9 cellular contexts compared by ENCODE assay signal in genomic region chr2:30410217-30410616, GRCh38. TPM values are rescaled to one million over a fixed set of nuclear protein-coding genes. Genes with fewer than 3 reads are reported as not detected.
DNase-seq lines count a peak whose midpoint lies in the region; TF ChIP-seq lines count a peak whose summit lies in the region.
"Had no signal": no experiment of that assay in that cellular context is flagged by ENCODE, and none has a peak within 500 bp of the region (broad histone marks: within the 10 kb centered on the region; RNA-seq: fewer than 3 reads in every experiment).

No MANE protein-coding gene starts in this region.

- no peaks in the 10 kb centered on the region for H3K27me3 Mint-ChIP-seq in activated naive CD4-positive, alpha-beta T cell treated with anti-CD3 and anti-CD28 coated beads for 36 hours (ENCODE audit: low read depth)
- H3K27me3 Mint-ChIP-seq in stimulated activated naive CD8-positive, alpha-beta T cell treated with anti-CD3 and anti-CD28 coated beads, Interleukin-15, Interleukin-2, amounts not matched to agents 100 ng/mL and 50 ng/mL, for 24 hours, result no peaks in the 10 kb centered on the region

- H3K9me3 ChIP-seq in esophagus muscularis mucosa, result no peaks in the 10 kb centered on the region
- H3K9me3 ChIP-seq: Caco-2 had no signal

- H3K27me3 ChIP-seq in esophagus muscularis mucosa, result no peaks in the 10 kb centered on the region

- H3K4me1 Mint-ChIP-seq in activated naive CD4-positive, alpha-beta T cell treated with anti-CD3 and anti-CD28 coated beads for 36 hours (ENCODE audit: low read depth), result peaks cover 45% of the 10 kb centered on the region
- peaks cover 42% of the 10 kb centered on the region for H3K4me1 Mint-ChIP-seq in stimulated activated naive CD8-positive, alpha-beta T cell treated with anti-CD3 and anti-CD28 coated beads, Interleukin-15, Interleukin-2, amounts not matched to agents 100 ng/mL and 50 ng/mL, for 24 hours (ENCODE audit: low read depth)

- H3K27ac ChIP-seq in esophagus muscularis mucosa (replicated peaks in 1 of 4), result peak overlapping the region; percentile 69 to 87 (median 78)

- TF ChIP-seq CTCF in esophagus muscularis mucosa (IDR thresholded peaks at IDR 0.05), result no peak

- no peak for TF ChIP-seq POLR2A in esophagus muscularis mucosa (IDR thresholded peaks at IDR 0.05; ENCODE audit: low read depth)

- intact Hi-C loops in activated naive CD4-positive, alpha-beta T cell treated with anti-CD3 and anti-CD28 coated beads for 36 hours (cut with micrococcal nuclease), result loop anchor here (1.0 kb wide), 5 partner anchors 12 to 137 kb away; no protein-coding TSS in a partner anchor
- intact Hi-C loops in esophagus muscularis mucosa (cut with DNase I), result no loop called here

- no peak overlapping the region for H3K4me3 Mint-ChIP-seq in activated naive CD4-positive, alpha-beta T cell treated with anti-CD3 and anti-CD28 coated beads for 36 hours
- peak overlapping the region; percentile 0 for H3K4me3 Mint-ChIP-seq in stimulated activated naive CD8-positive, alpha-beta T cell treated with anti-CD3 and anti-CD28 coated beads, Interleukin-15, Interleukin-2, amounts not matched to agents 100 ng/mL and 50 ng/mL, for 24 hours

- CTCF ChIA-PET in activated naive CD4-positive, alpha-beta T cell treated with anti-CD3 and anti-CD28 coated beads for 36 hours (lab: Charles Lee), result interaction anchor here (0.7 to 1.5 kb wide), 3 partner anchors 10 to 170 kb away, joined by 3 to 4 read pairs (median 4); no protein-coding TSS in a partner anchor

- 34% methylated on average over 2 of the region's 2 CpGs for WGBS in esophagus muscularis mucosa

- no peaks in the 10 kb centered on the region for H3K9me3 Mint-ChIP-seq in activated naive CD4-positive, alpha-beta T cell treated with anti-CD3 and anti-CD28 coated beads for 36 hours
- H3K9me3 Mint-ChIP-seq in stimulated activated naive CD8-positive, alpha-beta T cell treated with anti-CD3 and anti-CD28 coated beads, Interleukin-15, Interleukin-2, amounts not matched to agents 100 ng/mL and 50 ng/mL, for 24 hours, result no peaks in the 10 kb centered on the region

- DNase-seq in activated naive CD4-positive, alpha-beta T cell treated with anti-CD3 and anti-CD28 coated beads for 36 hours, result peak; percentile 58
- no peak for DNase-seq in activated naive CD4-positive, alpha-beta T cell treated with Interleukin-2 at 50 U/mL for 16 hours
- DNase-seq in RKO (ENCODE audit: low spot score), result peak; percentile 60
- DNase-seq in esophagus muscularis mucosa (ENCODE audit: extremely low spot score), result no peak
- no peak for DNase-seq in DMS79 (lab: John Stamatoyannopoulos, UW)
- no peak for DNase-seq in NAMALWA (ENCODE audit: low spot score)
- DNase-seq in NCI-H774 (lab: John Stamatoyannopoulos, UW), result no peak
- DNase-seq: Caco-2 had no signal

- H3K4me3 ChIP-seq in esophagus muscularis mucosa, result no peak overlapping the region

- H3K4me1 ChIP-seq in esophagus muscularis mucosa, result peaks cover 62 to 93% (median 74%) of the 10 kb centered on the region in 4 donors

- peak overlapping the region; percentile 73 for H3K27ac Mint-ChIP-seq in activated naive CD4-positive, alpha-beta T cell treated with anti-CD3 and anti-CD28 coated beads for 36 hours
- H3K27ac Mint-ChIP-seq in stimulated activated naive CD8-positive, alpha-beta T cell treated with anti-CD3 and anti-CD28 coated beads, Interleukin-15, Interleukin-2, amounts not matched to agents 100 ng/mL and 50 ng/mL, for 24 hours, result peak overlapping the region; percentile 81

- no peak for TF ChIP-seq EP300 in esophagus muscularis mucosa (IDR thresholded peaks at IDR 0.05)

- H3K36me3 ChIP-seq in esophagus muscularis mucosa, result no peaks in the 10 kb centered on the region

- no peaks in the 10 kb centered on the region for H3K36me3 Mint-ChIP-seq in activated naive CD4-positive, alpha-beta T cell treated with anti-CD3 and anti-CD28 coated beads for 36 hours (ENCODE audit: low read depth)
- H3K36me3 Mint-ChIP-seq in stimulated activated naive CD8-positive, alpha-beta T cell treated with anti-CD3 and anti-CD28 coated beads, Interleukin-15, Interleukin-2, amounts not matched to agents 100 ng/mL and 50 ng/mL, for 24 hours (ENCODE audit: low read depth), result no peaks in the 10 kb centered on the region

RNA-seq across cellular contexts. Expression of gene LCLAT1, which starts 36.8 kb away (rescaled TPM):
- 10 to 100 TPM; 18.8 to 22.8 TPM for total RNA-seq in activated naive CD4-positive, alpha-beta T cell treated with anti-CD3 and anti-CD28 coated beads for 36 hours
- 10 to 100 TPM; 24.9 to 62.9 (median 36.3) TPM for total RNA-seq in esophagus muscularis mucosa

Comparison
In these comparisons a context has a peak if more than half of its experiments do, and no peak if none do; other contexts are left out.
1. DNase-seq: peak in activated naive CD4-positive, alpha-beta T cell treated with anti-CD3 and anti-CD28 coated beads for 36 hours (single experiment) and RKO (single experiment); none in activated naive CD4-positive, alpha-beta T cell treated with Interleukin-2 at 50 U/mL for 16 hours (single experiment), esophagus muscularis mucosa (single experiment), DMS79 (single experiment), NAMALWA (single experiment) and NCI-H774 (single experiment).